Comparison of ENCODE assay signal across 1 cellular context in genomic region chr16:2077696-2078095, GRCh38.
TF ChIP-seq lines count a peak whose summit lies in the region.

No MANE protein-coding gene starts in this region.

TF ChIP-seq in GM23338, 12 proteins besides CTCF, POLR2A, EP300 and RAD21 (continued from another document):
- TF ChIP-seq, protein P1, sequence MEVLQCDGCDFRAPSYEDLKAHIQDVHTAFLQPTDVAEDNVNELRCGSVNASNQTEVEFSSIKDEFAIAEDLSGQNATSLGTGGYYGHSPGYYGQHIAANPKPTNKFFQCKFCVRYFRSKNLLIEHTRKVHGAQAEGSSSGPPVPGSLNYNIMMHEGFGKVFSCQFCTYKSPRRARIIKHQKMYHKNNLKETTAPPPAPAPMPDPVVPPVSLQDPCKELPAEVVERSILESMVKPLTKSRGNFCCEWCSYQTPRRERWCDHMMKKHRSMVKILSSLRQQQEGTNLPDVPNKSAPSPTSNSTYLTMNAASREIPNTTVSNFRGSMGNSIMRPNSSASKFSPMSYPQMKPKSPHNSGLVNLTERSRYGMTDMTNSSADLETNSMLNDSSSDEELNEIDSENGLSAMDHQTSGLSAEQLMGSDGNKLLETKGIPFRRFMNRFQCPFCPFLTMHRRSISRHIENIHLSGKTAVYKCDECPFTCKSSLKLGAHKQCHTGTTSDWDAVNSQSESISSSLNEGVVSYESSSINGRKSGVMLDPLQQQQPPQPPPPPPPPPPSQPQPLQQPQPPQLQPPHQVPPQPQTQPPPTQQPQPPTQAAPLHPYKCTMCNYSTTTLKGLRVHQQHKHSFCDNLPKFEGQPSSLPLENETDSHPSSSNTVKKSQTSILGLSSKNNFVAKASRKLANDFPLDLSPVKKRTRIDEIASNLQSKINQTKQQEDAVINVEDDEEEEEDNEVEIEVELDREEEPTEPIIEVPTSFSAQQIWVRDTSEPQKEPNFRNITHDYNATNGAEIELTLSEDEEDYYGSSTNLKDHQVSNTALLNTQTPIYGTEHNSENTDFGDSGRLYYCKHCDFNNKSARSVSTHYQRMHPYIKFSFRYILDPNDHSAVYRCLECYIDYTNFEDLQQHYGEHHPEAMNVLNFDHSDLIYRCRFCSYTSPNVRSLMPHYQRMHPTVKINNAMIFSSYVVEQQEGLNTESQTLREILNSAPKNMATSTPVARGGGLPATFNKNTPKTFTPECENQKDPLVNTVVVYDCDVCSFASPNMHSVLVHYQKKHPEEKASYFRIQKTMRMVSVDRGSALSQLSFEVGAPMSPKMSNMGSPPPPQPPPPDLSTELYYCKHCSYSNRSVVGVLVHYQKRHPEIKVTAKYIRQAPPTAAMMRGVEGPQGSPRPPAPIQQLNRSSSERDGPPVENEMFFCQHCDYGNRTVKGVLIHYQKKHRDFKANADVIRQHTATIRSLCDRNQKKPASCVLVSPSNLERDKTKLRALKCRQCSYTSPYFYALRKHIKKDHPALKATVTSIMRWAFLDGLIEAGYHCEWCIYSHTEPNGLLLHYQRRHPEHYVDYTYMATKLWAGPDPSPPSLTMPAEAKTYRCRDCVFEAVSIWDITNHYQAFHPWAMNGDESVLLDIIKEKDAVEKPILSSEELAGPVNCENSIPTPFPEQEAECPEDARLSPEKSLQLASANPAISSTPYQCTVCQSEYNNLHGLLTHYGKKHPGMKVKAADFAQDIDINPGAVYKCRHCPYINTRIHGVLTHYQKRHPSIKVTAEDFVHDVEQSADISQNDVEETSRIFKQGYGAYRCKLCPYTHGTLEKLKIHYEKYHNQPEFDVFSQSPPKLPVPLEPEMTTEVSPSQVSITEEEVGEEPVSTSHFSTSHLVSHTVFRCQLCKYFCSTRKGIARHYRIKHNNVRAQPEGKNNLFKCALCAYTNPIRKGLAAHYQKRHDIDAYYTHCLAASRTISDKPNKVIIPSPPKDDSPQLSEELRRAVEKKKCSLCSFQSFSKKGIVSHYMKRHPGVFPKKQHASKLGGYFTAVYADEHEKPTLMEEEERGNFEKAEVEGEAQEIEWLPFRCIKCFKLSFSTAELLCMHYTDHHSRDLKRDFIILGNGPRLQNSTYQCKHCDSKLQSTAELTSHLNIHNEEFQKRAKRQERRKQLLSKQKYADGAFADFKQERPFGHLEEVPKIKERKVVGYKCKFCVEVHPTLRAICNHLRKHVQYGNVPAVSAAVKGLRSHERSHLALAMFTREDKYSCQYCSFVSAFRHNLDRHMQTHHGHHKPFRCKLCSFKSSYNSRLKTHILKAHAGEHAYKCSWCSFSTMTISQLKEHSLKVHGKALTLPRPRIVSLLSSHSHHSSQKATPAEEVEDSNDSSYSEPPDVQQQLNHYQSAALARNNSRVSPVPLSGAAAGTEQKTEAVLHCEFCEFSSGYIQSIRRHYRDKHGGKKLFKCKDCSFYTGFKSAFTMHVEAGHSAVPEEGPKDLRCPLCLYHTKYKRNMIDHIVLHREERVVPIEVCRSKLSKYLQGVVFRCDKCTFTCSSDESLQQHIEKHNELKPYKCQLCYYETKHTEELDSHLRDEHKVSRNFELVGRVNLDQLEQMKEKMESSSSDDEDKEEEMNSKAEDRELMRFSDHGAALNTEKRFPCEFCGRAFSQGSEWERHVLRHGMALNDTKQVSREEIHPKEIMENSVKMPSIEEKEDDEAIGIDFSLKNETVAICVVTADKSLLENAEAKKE (CRISPR knock-in tag; IDR thresholded peaks at IDR 0.05), result no peak
- no peak for TF ChIP-seq EZH2phosphoT487 (IDR thresholded peaks at IDR 0.05; ENCODE audit: unreplicated experiment)
- TF ChIP-seq NANOG (IDR thresholded peaks at IDR 0.05; ENCODE audit: borderline replicate concordance), result no peak
